ENCODE assay signal across 18 cellular contexts in genomic region chr7:138970979-138971378, GRCh38. TPM values are rescaled to one million over a fixed set of nuclear protein-coding genes. Genes with fewer than 3 reads are reported as not detected.
DNase-seq lines count a peak whose midpoint lies in the region; TF ChIP-seq lines count a peak whose summit lies in the region.
"Had no signal": no experiment of that assay in that cellular context is flagged by ENCODE, and none has a peak within 500 bp of the region (broad histone marks: within the 10 kb centered on the region; RNA-seq: fewer than 3 reads in every experiment).

No MANE protein-coding gene starts in this region.

- no peaks in the 10 kb centered on the region for H3K9me3 Mint-ChIP-seq in progenitor cell of endocrine pancreas (ENCODE audit: low read depth)
- no peaks in the 10 kb centered on the region for H3K9me3 Mint-ChIP-seq in activated CD4-positive, alpha-beta memory T cell treated with anti-CD3 and anti-CD28 coated beads for 36 hours

- CTCF ChIA-PET in activated CD4-positive, alpha-beta memory T cell treated with anti-CD3 and anti-CD28 coated beads for 36 hours (lab: Charles Lee), result no interaction called here

- no peak overlapping the region for H3K4me3 Mint-ChIP-seq in progenitor cell of endocrine pancreas (ENCODE audit: low read depth)
- H3K4me3 Mint-ChIP-seq in activated CD4-positive, alpha-beta memory T cell treated with anti-CD3 and anti-CD28 coated beads for 36 hours, result no peak overlapping the region
- H3K4me3 Mint-ChIP-seq: B cell had no signal

- intact Hi-C loops in activated CD4-positive, alpha-beta memory T cell treated with anti-CD3 and anti-CD28 coated beads for 36 hours (cut with micrococcal nuclease), result no loop called here

- TF ChIP-seq CTCF in progenitor cell of endocrine pancreas (IDR thresholded peaks at IDR 0.05; ENCODE audit: unreplicated experiment), result no peak

- H3K27me3 Mint-ChIP-seq in progenitor cell of endocrine pancreas, result no peaks in the 10 kb centered on the region
- H3K27me3 Mint-ChIP-seq in activated CD4-positive, alpha-beta memory T cell treated with anti-CD3 and anti-CD28 coated beads for 36 hours, result no peaks in the 10 kb centered on the region

- peaks cover 3% of the 10 kb centered on the region for H3K36me3 Mint-ChIP-seq in progenitor cell of endocrine pancreas (ENCODE audit: insufficient read depth)
- no peaks in the 10 kb centered on the region for H3K36me3 Mint-ChIP-seq in activated CD4-positive, alpha-beta memory T cell treated with anti-CD3 and anti-CD28 coated beads for 36 hours

- H3K4me1 Mint-ChIP-seq in progenitor cell of endocrine pancreas (ENCODE audit: low read depth), result peaks cover 24% of the 10 kb centered on the region
- H3K4me1 Mint-ChIP-seq in activated CD4-positive, alpha-beta memory T cell treated with anti-CD3 and anti-CD28 coated beads for 36 hours (ENCODE audit: low read depth), result no peaks in the 10 kb centered on the region
- H3K4me1 Mint-ChIP-seq: B cell had no signal

- DNase-seq in G401 (ENCODE audit: low spot score), result peak; percentile 18
- DNase-seq in cerebellum (ENCODE audit: low spot score), result peak; percentile 9
- DNase-seq in medulla oblongata (ENCODE audit: extremely low spot score), result peak; percentile 69
- no peak for DNase-seq in progenitor cell of endocrine pancreas (ENCODE audit: low spot score, unreplicated experiment)
- DNase-seq in HuH-7.5 (ENCODE audit: low spot score), result no peak
- no peak for DNase-seq in MV-4-11 (lab: John Stamatoyannopoulos, UW)
- DNase-seq in DMS114 treated with DMSO at 0.1 percent for 48 hours (lab: John Stamatoyannopoulos, UW; ENCODE audit: unreplicated experiment), result no peak
- no peak for DNase-seq in activated CD4-positive, alpha-beta memory T cell treated with anti-CD3 and anti-CD28 coated beads for 36 hours
- DNase-seq: DMS79, GM23248, Kasumi-1, NCI-H1048, NCI-H1417 treated with DMSO at 0.1 percent for 48 hours, NCI-H187, NCI-H446, NCI-H526, Peyer's patch had no signal

- POLR2A ChIA-PET in activated CD4-positive, alpha-beta memory T cell treated with anti-CD3 and anti-CD28 coated beads for 36 hours (lab: Charles Lee), result no interaction called here

- peak overlapping the region; percentile 10 for H3K27ac Mint-ChIP-seq in progenitor cell of endocrine pancreas
- no peak overlapping the region for H3K27ac Mint-ChIP-seq in activated CD4-positive, alpha-beta memory T cell treated with anti-CD3 and anti-CD28 coated beads for 36 hours
- H3K27ac Mint-ChIP-seq: B cell had no signal

- in situ Hi-C loops in G401 (cut with HindIII; ENCODE audit: low sequenced_read_pairs), result no loop called here

RNA-seq across cellular contexts. Expression of gene KIAA1549, which starts 10.2 kb away (rescaled TPM):
- 0.86 and 1.3 TPM in 2 replicates for total RNA-seq in G401 (2014; rRNA removed; shearing (Covaris generic))
- total RNA-seq in cerebellum, result 29.0 TPM
- total RNA-seq in progenitor cell of endocrine pancreas, result 43.1 and 45.8 TPM in 2 replicates
- under 1 TPM; 0.85 to 0.95 TPM for total RNA-seq in activated CD4-positive, alpha-beta memory T cell treated with anti-CD3 and anti-CD28 coated beads for 36 hours

Comparison
In these comparisons a context has a peak if more than half of its experiments do, and no peak if none do; other contexts are left out.
1. DNase-seq: peak in G401 (single experiment), cerebellum (single experiment) and medulla oblongata (single experiment); none in progenitor cell of endocrine pancreas (single experiment), HuH-7.5 (single experiment), MV-4-11 (single experiment), DMS114 treated with DMSO at 0.1 percent for 48 hours (single experiment) and activated CD4-positive, alpha-beta memory T cell treated with anti-CD3 and anti-CD28 coated beads for 36 hours (single experiment).
2. RNA of gene KIAA1549, which starts 10.2 kb away (total RNA-seq): 43.1 to 45.8 TPM in progenitor cell of endocrine pancreas and 29.0 TPM in cerebellum (single experiment); 0.86 to 1.3 TPM in G401 and 0.85 to 0.95 TPM in activated CD4-positive, alpha-beta memory T cell treated with anti-CD3 and anti-CD28 coated beads for 36 hours; every median in the first group is over 10 times any median in the second.